ENCODE assay signal across 19 cellular contexts in the genomic region with DNA sequence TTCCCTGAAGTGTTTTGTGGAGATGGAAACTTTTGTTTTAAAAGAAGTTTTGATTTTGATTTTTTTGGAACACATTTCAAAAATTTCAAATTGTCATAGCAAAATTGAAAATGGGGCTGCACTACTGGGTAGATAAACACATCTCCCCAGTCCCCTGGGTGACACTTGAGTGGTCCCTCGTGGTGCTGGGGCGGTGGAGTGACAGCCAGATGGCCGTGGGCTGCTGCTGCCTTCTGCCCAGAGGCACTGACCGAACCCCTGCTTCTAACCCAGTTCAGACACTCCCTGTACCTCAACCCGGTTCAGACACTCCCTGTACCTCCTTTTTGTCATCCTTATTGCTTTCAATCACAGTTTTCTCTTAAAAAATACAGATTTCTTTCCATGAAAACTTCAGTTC.
DNase-seq lines count a peak whose midpoint lies in the region; ATAC-seq, FAIRE-seq and TF ChIP-seq lines count a peak whose summit lies in the region.
"Had no signal": no experiment of that assay in that cellular context is flagged by ENCODE, and none has a peak within 500 bp of the region (broad histone marks: within the 10 kb centered on the region; RNA-seq: fewer than 3 reads in every experiment).

No MANE protein-coding gene starts in this region.

- H3K36me3 ChIP-seq in fibroblast of lung (ENCODE audit: control insufficient read depth, insufficient read depth, low read length) (peaks cover 7% of the 10 kb centered on the region), HepG2 (replicated peaks in 1 of 2; ENCODE audit: control insufficient read depth in 1 of 2, insufficient read depth in 2 of 2, low read length in 2 of 2) (peaks cover 16 to 46% of the 10 kb centered on the region in 2 experiments)

- peak overlapping the region; percentile 9 for H3K4me2 ChIP-seq in fibroblast of lung (ENCODE audit: extremely low read depth, insufficient read depth, low read length)
- H3K4me2 ChIP-seq in HepG2 (ENCODE audit: low read depth, low read length) = no peak overlapping the region
- H3K4me2 ChIP-seq: PC-9 had no signal

- H3K4me1 Mint-ChIP-seq in HFFc6 (ENCODE audit: low read depth) (peaks cover 37% of the 10 kb centered on the region), activated B cell treated with CpG ODN at 0.5 μM for 24 hours (peaks cover 27% of the 10 kb centered on the region), MCF 10A (ENCODE audit: insufficient read depth, unreplicated experiment) (peaks cover 5% of the 10 kb centered on the region)
- peaks cover 34% of the 10 kb centered on the region for H3K4me1 Mint-ChIP-seq in stimulated activated effector memory CD8-positive, alpha-beta T cell treated with anti-CD3 and anti-CD28 coated beads, Interleukin-12 subunit alpha, Interleukin-12 subunit beta, amount 100 ng/mL, for 72 hours

- TF ChIP-seq CTCF in HFFc6 (IDR thresholded peaks at IDR 0.05) = no peak
- TF ChIP-seq CTCF in activated B cell treated with CpG ODN at 0.5 μM for 24 hours (IDR thresholded peaks at IDR 0.05) = no peak
- no peak for TF ChIP-seq CTCF in fibroblast of lung (conservative IDR thresholded peaks at IDR 0.05 in 1 of 2, IDR thresholded peaks at IDR 0.05 in 1 of 2; ENCODE audit: low read depth in 1 of 2, low read length in 2 of 2)
- no peak for TF ChIP-seq CTCF in HepG2 (CRISPR knock-in tag; IDR thresholded peaks at IDR 0.05)
- no peak for TF ChIP-seq CTCF in MCF 10A (IDR thresholded peaks at IDR 0.05; ENCODE audit: unreplicated experiment)

- H3K36me3 Mint-ChIP-seq in HFFc6 (ENCODE audit: low read depth) = peaks cover 46% of the 10 kb centered on the region
- peaks cover 79% of the 10 kb centered on the region for H3K36me3 Mint-ChIP-seq in activated B cell treated with CpG ODN at 0.5 μM for 24 hours (ENCODE audit: low read depth)
- peaks cover 100% of the 10 kb centered on the region for H3K36me3 Mint-ChIP-seq in stimulated activated effector memory CD8-positive, alpha-beta T cell treated with anti-CD3 and anti-CD28 coated beads, Interleukin-12 subunit alpha, Interleukin-12 subunit beta, amount 100 ng/mL, for 72 hours
- H3K36me3 Mint-ChIP-seq in MCF 10A (ENCODE audit: insufficient read depth, unreplicated experiment) = peaks cover 87% of the 10 kb centered on the region

- intact Hi-C loops in activated B cell treated with CpG ODN at 0.5 μM for 24 hours (cut with micrococcal nuclease) = no loop called here
- intact Hi-C loops in HepG2 (cut with micrococcal nuclease; ENCODE audit: unreplicated experiment) = no loop called here
- intact Hi-C loops in MCF 10A (cut with micrococcal nuclease) = loop anchor here (10.0 kb wide), 1 partner anchor 163 kb away; no protein-coding TSS in a partner anchor

- H3K9me3 Mint-ChIP-seq in HFFc6 (no peaks in the 10 kb centered on the region), activated B cell treated with CpG ODN at 0.5 μM for 24 hours (peaks cover 2% of the 10 kb centered on the region), MCF 10A (ENCODE audit: unreplicated experiment) (no peaks in the 10 kb centered on the region)
- H3K9me3 Mint-ChIP-seq in stimulated activated effector memory CD8-positive, alpha-beta T cell treated with anti-CD3 and anti-CD28 coated beads, Interleukin-12 subunit alpha, Interleukin-12 subunit beta, amount 100 ng/mL, for 72 hours = no peaks in the 10 kb centered on the region
- H3K9me3 Mint-ChIP-seq: dendritic cell treated with granulocyte-macrophage colony-stimulating factor and Interleukin-4, amounts not matched to agents 40 ng/mL and 50 ng/mL, for 4 days had no signal

- in situ Hi-C loops in HepG2 (cut with HindIII; ENCODE audit: extremely low pct_ligation_motif_present, low pct_unique_long_range_greater_than_20kb) = no loop called here

- H3K9ac ChIP-seq in fibroblast of lung (ENCODE audit: insufficient read depth, low read length) (no peak overlapping the region), HepG2 (ENCODE audit: insufficient read depth, low read depth, low read length) (no peak overlapping the region)

- H3K4me1 ChIP-seq in fibroblast of lung (ENCODE audit: control insufficient read depth, extremely low read depth, insufficient read depth, low read length) = peaks cover 3% of the 10 kb centered on the region
- no peaks in the 10 kb centered on the region for H3K4me1 ChIP-seq in HepG2 (ENCODE audit: insufficient read depth, low read length)

- no TSS peak for BruUV-seq in HepG2 (replicated peaks; lab: Mats Ljungman, UMichigan)
- no TSS peak for BruUV-seq in MCF 10A (replicated peaks; lab: Mats Ljungman, UMichigan)

- H3K27me3 ChIP-seq in fibroblast of lung (ENCODE audit: control insufficient read depth, insufficient read depth, low read length) = no peaks in the 10 kb centered on the region
- H3K27me3 ChIP-seq in HepG2 (ENCODE audit: control insufficient read depth in 1 of 2, insufficient read depth in 2 of 2, low read length in 2 of 2) = no peaks in the 10 kb centered on the region
- H3K27me3 ChIP-seq: spleen, upper lobe of left lung had no signal

- H4K20me1 ChIP-seq in fibroblast of lung (ENCODE audit: control insufficient read depth, extremely low read depth, insufficient read depth, low read length) (no peaks in the 10 kb centered on the region), HepG2 (ENCODE audit: insufficient read depth, low read length) (no peaks in the 10 kb centered on the region)

- CTCF ChIA-PET in activated B cell treated with CpG ODN at 0.5 μM for 24 hours (lab: Charles Lee) = no interaction called here
- CTCF ChIA-PET in HepG2 (lab: Yijun Ruan, JAX; ENCODE audit: low intra/inter-chr PET ratio, low total read pairs) = no interaction called here
- CTCF ChIA-PET in MCF 10A (lab: Yijun Ruan, JAX) = interaction anchor here (0.7 to 1.1 kb wide), 2 partner anchors 9 to 13 kb away, joined by 3 read pairs; no protein-coding TSS in a partner anchor

- POLR2A ChIA-PET in activated B cell treated with CpG ODN at 0.5 μM for 24 hours (lab: Charles Lee) (no interaction called here), HepG2 (lab: Yijun Ruan, JAX) (no interaction called here), MCF 10A (lab: Yijun Ruan, JAX) (interaction anchor here (0.8 kb wide), 1 partner anchor 9 kb away, joined by 3 read pairs; no protein-coding TSS in a partner anchor)

- no peak overlapping the region for H3K4me3 ChIP-seq in fibroblast of lung (replicated peaks in 1 of 4; ENCODE audit: control extremely low read depth in 1 of 4, insufficient read depth in 1 of 4, low read depth in 3 of 4, low read length in 4 of 4)
- no peak overlapping the region for H3K4me3 ChIP-seq in HepG2 (replicated peaks in 1 of 3; ENCODE audit: insufficient read depth in 1 of 3, low read depth in 2 of 3, low read length in 3 of 3)
- H3K4me3 ChIP-seq: PC-9, spleen, upper lobe of left lung had no signal

- peak overlapping the region; percentile 85 for H3K27ac Mint-ChIP-seq in HFFc6
- peak overlapping the region; percentile 6 for H3K27ac Mint-ChIP-seq in activated B cell treated with CpG ODN at 0.5 μM for 24 hours
- peak overlapping the region; percentile 72 for H3K27ac Mint-ChIP-seq in stimulated activated effector memory CD8-positive, alpha-beta T cell treated with anti-CD3 and anti-CD28 coated beads, Interleukin-12 subunit alpha, Interleukin-12 subunit beta, amount 100 ng/mL, for 72 hours
- H3K27ac Mint-ChIP-seq in MCF 10A (ENCODE audit: low read depth, unreplicated experiment) = no peak overlapping the region
- H3K27ac Mint-ChIP-seq: dendritic cell treated with granulocyte-macrophage colony-stimulating factor and Interleukin-4, amounts not matched to agents 40 ng/mL and 50 ng/mL, for 4 days had no signal

- TF ChIP-seq EP300 in HepG2 (IDR thresholded peaks at IDR 0.05; ENCODE audit: low read depth in 2 of 2, low read length in 2 of 2) (no peak), HepG2 (CRISPR knock-in tag; IDR thresholded peaks at IDR 0.05; ENCODE audit: borderline replicate concordance) (no peak)

- WGBS in HepG2 (ENCODE audit: low lambda C conversion rate) = 72% methylated on average over 5 of the region's 5 CpGs

- no peak for ATAC-seq in activated B cell treated with CpG ODN at 0.5 μM for 24 hours (ENCODE audit: low read depth)
- no peak for ATAC-seq in stimulated activated effector memory CD8-positive, alpha-beta T cell treated with anti-CD3 and anti-CD28 coated beads, Interleukin-12 subunit alpha, Interleukin-12 subunit beta, amount 100 ng/mL, for 72 hours
- no peak for ATAC-seq in HepG2

- H3K9me3 ChIP-seq in fibroblast of lung (ENCODE audit: control insufficient read depth, insufficient read depth, low read depth, low read length) = no peaks in the 10 kb centered on the region
- no peaks in the 10 kb centered on the region for H3K9me3 ChIP-seq in HepG2 (ENCODE audit: low read length)
- H3K9me3 ChIP-seq: spleen, upper lobe of left lung had no signal

- H3K27me3 Mint-ChIP-seq in HFFc6 (ENCODE audit: insufficient read depth) (no peaks in the 10 kb centered on the region), activated B cell treated with CpG ODN at 0.5 μM for 24 hours (no peaks in the 10 kb centered on the region), MCF 10A (ENCODE audit: insufficient read depth, unreplicated experiment) (no peaks in the 10 kb centered on the region)
- H3K27me3 Mint-ChIP-seq: dendritic cell treated with granulocyte-macrophage colony-stimulating factor and Interleukin-4, amounts not matched to agents 40 ng/mL and 50 ng/mL, for 4 days had no signal

- no peak for TF ChIP-seq RAD21 in HepG2 (CRISPR knock-in tag; IDR thresholded peaks at IDR 0.05)

- H2AFZ ChIP-seq in fibroblast of lung (ENCODE audit: low read length) (no peak overlapping the region), HepG2 (ENCODE audit: low read length) (no peak overlapping the region)
- H2AFZ ChIP-seq: PC-9 had no signal

- peak overlapping the region; percentile 64 for H3K4me3 Mint-ChIP-seq in HFFc6
- no peak overlapping the region for H3K4me3 Mint-ChIP-seq in activated B cell treated with CpG ODN at 0.5 μM for 24 hours
- no peak overlapping the region for H3K4me3 Mint-ChIP-seq in stimulated activated effector memory CD8-positive, alpha-beta T cell treated with anti-CD3 and anti-CD28 coated beads, Interleukin-12 subunit alpha, Interleukin-12 subunit beta, amount 100 ng/mL, for 72 hours
- H3K4me3 Mint-ChIP-seq in MCF 10A (ENCODE audit: unreplicated experiment) = no peak overlapping the region
- H3K4me3 Mint-ChIP-seq: dendritic cell treated with granulocyte-macrophage colony-stimulating factor and Interleukin-4, amounts not matched to agents 40 ng/mL and 50 ng/mL, for 4 days had no signal

- H3K79me2 ChIP-seq in fibroblast of lung (ENCODE audit: control insufficient read depth, insufficient read depth, low read length) (no peaks in the 10 kb centered on the region), HepG2 (ENCODE audit: insufficient read depth, low read length) (no peaks in the 10 kb centered on the region)

- no peak for TF ChIP-seq POLR2A in HepG2 (IDR thresholded peaks at IDR 0.05; ENCODE audit: insufficient read depth in 1 of 2, low read depth in 2 of 2, low read length in 2 of 2)

- no peak for FAIRE-seq in HepG2 (lab: Jason Lieb, UNC)
- FAIRE-seq: GM18507 had no signal

- DNase-seq in HFFc6 (no peak), activated B cell treated with CpG ODN at 0.5 μM for 24 hours (no peak), fibroblast of lung (ENCODE audit: low read depth in 2 of 2) (no peak), HepG2 (ENCODE audit: low spot score) (no peak), NCI-H345 (lab: John Stamatoyannopoulos, UW) (no peak), NCI-H1417 treated with DMSO at 0.1 percent for 48 hours (lab: John Stamatoyannopoulos, UW) (no peak), MCF 10A (ENCODE audit: unreplicated experiment) (no peak)
- DNase-seq in stimulated activated effector memory CD8-positive, alpha-beta T cell treated with anti-CD3 and anti-CD28 coated beads, Interleukin-12 subunit alpha, Interleukin-12 subunit beta, amount 100 ng/mL, for 72 hours (ENCODE audit: low spot score in 2 of 2) = no peak
- DNase-seq: activated CD4-positive, alpha-beta T cell treated with anti-CD3 and anti-CD28 coated beads for 4 hours; activated naive CD4-positive, alpha-beta T cell treated with Interleukin-2 at 50 U/mL for 16 hours; AML-193; erythroblast; Karpas-422; NCI-H1105 treated with DMSO at 0.1 percent for 48 hours; PC-9; spleen; upper lobe of left lung had no signal

- H3K27ac ChIP-seq in fibroblast of lung (ENCODE audit: insufficient read depth, low read length) (peak overlapping the region; percentile 22), HepG2 (ENCODE audit: extremely low read length, insufficient read depth, low read length) (no peak overlapping the region)
- H3K27ac ChIP-seq: PC-9, upper lobe of left lung had no signal
